In genomic region chr17:11948791-11949190, GRCh38 we compare ENCODE assay signal across 12 cellular contexts. TPM values are rescaled to one million over a fixed set of nuclear protein-coding genes. Genes with fewer than 3 reads are reported as not detected.
DNase-seq lines count a peak whose midpoint lies in the region; ATAC-seq and TF ChIP-seq lines count a peak whose summit lies in the region.
"Had no signal": no experiment of that assay in that cellular context is flagged by ENCODE, and none has a peak within 500 bp of the region (broad histone marks: within the 10 kb centered on the region; RNA-seq: fewer than 3 reads in every experiment).

No MANE protein-coding gene starts in this region.

- peak overlapping the region; percentile 78 for H3K4me2 ChIP-seq in GM23248 (ENCODE audit: unreplicated experiment)

- in situ Hi-C loops in GM23248 (cut with MboI) = no loop called here

- intact Hi-C loops in heart right ventricle (cut with DNase I) = no loop called here

- peak; percentile 38 to 87 (median 52) for ATAC-seq in heart right ventricle
- ATAC-seq in HG03039 (IDR thresholded peaks at IDR 0.05; ENCODE audit: unreplicated experiment) = no peak
- ATAC-seq in GM21528 (IDR thresholded peaks at IDR 0.05; ENCODE audit: low FRiP score, unreplicated experiment) = no peak
- ATAC-seq: activated CD4-positive, alpha-beta T cell treated with anti-CD3 and anti-CD28 coated beads for 36 hours had no signal

- no peak overlapping the region for H3K9ac ChIP-seq in GM23248

- peak; percentile 90 for DNase-seq in GM23248
- DNase-seq in heart right ventricle = peak in 1 of 2 donors; percentile 24
- no peak for DNase-seq in NCI-H82 treated with DMSO at 0.1 percent for 48 hours (lab: John Stamatoyannopoulos, UW; ENCODE audit: unreplicated experiment)
- DNase-seq in erythroblast (lab: John Stamatoyannopoulos, UW) = no peak
- DNase-seq: activated CD4-positive, alpha-beta T cell treated with anti-CD3 and anti-CD28 coated beads for 36 hours; mesendoderm; NCI-H1694 treated with DMSO at 0.1 percent for 48 hours; stimulated activated CD4-positive, alpha-beta T cell treated with anti-CD3 and anti-CD28 coated beads, Interleukin-15, amount 100 ng/mL, for 24 hours had no signal

- H3K4me3 ChIP-seq in GM23248 (peak overlapping the region; percentile 51; the same call in 1 of the 2 replicates), WI38 (ENCODE audit: low read depth, low read length) (peak overlapping the region; percentile 24), heart right ventricle (no peak overlapping the region), skin epidermis (no peak overlapping the region)

- WGBS in GM23248 (ENCODE audit: low coverage in 1 of 2, low lambda C conversion rate in 2 of 2, missing lambda C conversion rate in 2 of 2), 2 experiments = 32 to 40% methylated on average over 6 of the region's 6 CpGs
- WGBS in heart right ventricle, 2 donors = 28 to 29% methylated on average over 6 of the region's 6 CpGs

- H3K4me1 ChIP-seq in GM23248 (ENCODE audit: insufficient read depth) (0 out of 2 replicates have a peak, but pooled peaks cover 6% of the 10 kb centered on the region), heart right ventricle (peaks cover 0 to 8% (median 5%) of the 10 kb centered on the region in 9 donors)

- no peak for TF ChIP-seq POLR2A in erythroblast (IDR thresholded peaks at IDR 0.05; ENCODE audit: low read length)

- H3K27me3 ChIP-seq in GM23248 (replicated peaks; ENCODE audit: insufficient read depth) (no peaks in the 10 kb centered on the region), heart right ventricle (no peaks in the 10 kb centered on the region)

- TF ChIP-seq CTCF in WI38 (IDR thresholded peaks at IDR 0.05; ENCODE audit: low read depth, low read length) (no peak), heart right ventricle (IDR thresholded peaks at IDR 0.05) (no peak)

- H3K9me2 ChIP-seq in GM23248 (ENCODE audit: insufficient read depth) = no peaks in the 10 kb centered on the region

- H3F3A ChIP-seq in GM23248 (ENCODE audit: insufficient read depth) = no peaks in the 10 kb centered on the region

- H2AFZ ChIP-seq in GM23248 = peak overlapping the region; percentile 39; the same call in 1 of the 2 replicates

- H3K79me2 ChIP-seq in GM23248 (ENCODE audit: insufficient read depth) = no peaks in the 10 kb centered on the region

- no peaks in the 10 kb centered on the region for H4K20me1 ChIP-seq in GM23248 (ENCODE audit: insufficient read depth)

- H3K9me3 ChIP-seq in GM23248 (ENCODE audit: low read depth) = no peaks in the 10 kb centered on the region
- H3K9me3 ChIP-seq in heart right ventricle = peaks cover 0 to 16% (median 7%) of the 10 kb centered on the region in 11 donors

- H3K36me3 ChIP-seq in GM23248 (ENCODE audit: low read depth) = 0 out of 2 replicates have a peak, but pooled peaks cover 2% of the 10 kb centered on the region
- peaks cover 0 to 12% (median 0%) of the 10 kb centered on the region in 9 donors for H3K36me3 ChIP-seq in heart right ventricle

- H3K27ac ChIP-seq in GM23248 (no peak overlapping the region), heart right ventricle (no peak overlapping the region), skin epidermis (peak overlapping the region in 15 of 21 experiments; percentile 4 to 75 (median 42))

RNA-seq across cellular contexts. Expression of gene ZNF18, which starts 48.5 kb away (rescaled TPM):
- total RNA-seq in GM23248 (2014; rRNA removed; shearing (Covaris generic)) = 5.7 and 11.3 TPM in 2 replicates
- 7.3 and 7.9 TPM in 2 replicates for polyA plus RNA-seq in GM23248 (2016; fragmentation: Nextera tagmentation; extraction: Ambion mirVana)
- total RNA-seq in heart right ventricle = 1 to 10 TPM; 4.0 to 5.7 (median 4.6) TPM
- polyA plus RNA-seq in heart right ventricle = 1 to 10 TPM; 2.6 to 7.5 TPM

Comparison
In these comparisons a context has a peak if more than half of its experiments do, and no peak if none do; other contexts are left out.
1. H3K27ac ChIP-seq: peak in skin epidermis (15 of 21); none in GM23248 (single experiment) and heart right ventricle (0 of 10).
2. H3K4me3 ChIP-seq: peak in GM23248 (single experiment) and WI38 (single experiment); none in heart right ventricle (0 of 10) and skin epidermis (0 of 7).
3. ATAC-seq: peak in heart right ventricle (8 of 8); none in HG03039 (single experiment) and GM21528 (single experiment).